9 cellular contexts compared by ENCODE assay signal in the genomic region with DNA sequence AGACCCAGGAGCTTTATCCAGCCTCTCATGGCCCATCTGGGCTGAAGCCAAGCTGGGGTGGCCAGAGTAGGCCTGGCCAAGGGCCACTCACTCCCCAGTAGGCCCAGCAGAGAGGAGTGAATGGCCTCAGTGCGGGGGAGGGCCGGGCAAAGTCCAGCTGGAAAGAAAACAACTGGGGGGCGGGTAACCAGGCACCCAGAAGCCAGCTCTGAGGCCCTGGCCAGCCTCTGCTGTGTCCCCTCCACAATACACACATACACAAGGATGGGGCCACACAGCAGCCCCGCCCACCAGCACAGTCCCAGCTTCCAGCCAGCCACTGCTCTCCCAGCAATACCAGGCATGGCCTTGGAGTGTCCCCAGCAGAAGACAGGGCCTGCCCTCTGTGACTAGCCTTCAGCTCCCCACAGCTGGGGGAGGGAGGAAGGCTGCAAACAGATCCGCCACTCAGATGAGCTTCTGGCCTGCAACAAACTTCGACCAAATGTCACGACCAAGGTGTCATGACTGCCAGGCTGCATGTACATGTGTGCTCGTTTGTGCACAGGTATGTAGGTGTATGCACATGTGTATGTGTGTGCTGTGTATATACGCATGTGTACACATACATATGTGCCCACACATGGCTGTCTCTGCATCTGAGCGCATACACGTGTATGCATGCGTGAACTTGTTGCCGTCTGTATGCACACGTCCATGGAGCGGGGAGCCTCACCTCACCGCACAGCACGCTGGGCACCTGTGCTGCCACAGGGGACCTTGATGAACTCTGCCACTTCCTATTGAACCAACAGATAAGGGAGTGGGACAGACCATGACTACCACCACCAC. TPM values are rescaled to one million over a fixed set of nuclear protein-coding genes. Genes with fewer than 3 reads are reported as not detected.
A peak's percentile ranks its signal among the peaks of the same experiment; 100 is the strongest.
DNase-seq lines count a peak whose midpoint lies in the region; ATAC-seq and TF ChIP-seq lines count a peak whose summit lies in the region.
"Had no signal": no experiment of that assay in that cellular context is flagged by ENCODE, and none has a peak within 500 bp of the region (broad histone marks: within the 10 kb centered on the region; RNA-seq: fewer than 3 reads in every experiment).

No MANE protein-coding gene starts in this region.

- TF ChIP-seq CTCF in WTC11 (IDR thresholded peaks at IDR 0.05) = no peak

- no peaks in the 10 kb centered on the region for H3K27me3 Mint-ChIP-seq in T-helper 2 cell treated with Interferon-gamma antibody and Interleukin-4, amounts not matched to agents 5 μg/mL and 100 μg/mL, for 36 hours (ENCODE audit: low read depth)
- H3K27me3 Mint-ChIP-seq in WTC11 (ENCODE audit: low read depth) = no peaks in the 10 kb centered on the region

- H3K4me1 Mint-ChIP-seq in T-helper 2 cell treated with Interferon-gamma antibody and Interleukin-4, amounts not matched to agents 5 μg/mL and 100 μg/mL, for 36 hours (ENCODE audit: low read depth) = peaks cover 26% of the 10 kb centered on the region
- H3K4me1 Mint-ChIP-seq in WTC11 = peaks cover 60% of the 10 kb centered on the region

- ATAC-seq in WTC11 (peak; percentile 11), HG03432 (IDR thresholded peaks at IDR 0.05; ENCODE audit: unreplicated experiment) (no peak)

- no peaks in the 10 kb centered on the region for H3K27me3 ChIP-seq in iPS-20b (ENCODE audit: insufficient read depth, low read length)

- no peaks in the 10 kb centered on the region for H3K9me3 ChIP-seq in iPS-20b (ENCODE audit: insufficient read depth, low read depth, low read length)

- H3K9me3 Mint-ChIP-seq in T-helper 2 cell treated with Interferon-gamma antibody and Interleukin-4, amounts not matched to agents 5 μg/mL and 100 μg/mL, for 36 hours = no peaks in the 10 kb centered on the region
- no peaks in the 10 kb centered on the region for H3K9me3 Mint-ChIP-seq in WTC11

- peak overlapping the region; percentile 7 for H3K4me3 Mint-ChIP-seq in T-helper 2 cell treated with Interferon-gamma antibody and Interleukin-4, amounts not matched to agents 5 μg/mL and 100 μg/mL, for 36 hours
- H3K4me3 Mint-ChIP-seq in WTC11 = peak overlapping the region; percentile 18

- peaks cover 32% of the 10 kb centered on the region for H3K4me1 ChIP-seq in iPS-20b (ENCODE audit: insufficient read depth, low read length)

- H3K4me3 ChIP-seq in iPS-20b (ENCODE audit: low read length) = peak overlapping the region; percentile 31

- DNase-seq in T-helper 2 cell treated with Interferon-gamma antibody and Interleukin-4, amounts not matched to agents 5 μg/mL and 100 μg/mL, for 36 hours (ENCODE audit: low spot score) = no peak
- DNase-seq in T-helper 2 cell = no peak
- DNase-seq in WTC11 (ENCODE audit: low spot score) = peak; percentile 45
- peak; percentile 92 for DNase-seq in superior temporal gyrus (ENCODE audit: extremely low spot score)
- DNase-seq in SIG-M5 treated with dmso at 0.1 percent for 504 hours (lab: John Stamatoyannopoulos, UW; ENCODE audit: unreplicated experiment) = no peak
- no peak for DNase-seq in NCI-H1694 treated with DMSO at 0.1 percent for 48 hours (lab: John Stamatoyannopoulos, UW)
- DNase-seq: stimulated activated CD4-positive, alpha-beta T cell treated with anti-CD3 and anti-CD28 coated beads, Interleukin-1b, Interleukin-23, amount 100 ng/mL, for 48 hours had no signal

- H3K9ac ChIP-seq in iPS-20b (ENCODE audit: low read depth, low read length) = no peak overlapping the region; the same call in 1 of the 2 replicates

- CTCF ChIA-PET in WTC11 (lab: Charles Lee) = interaction anchor here (0.7 to 2.8 kb wide), 16 partner anchors 8 to 276 kb away, joined by 3 to 16 read pairs (median 4); no protein-coding TSS in a partner anchor

- peaks cover 44% of the 10 kb centered on the region for H3K36me3 ChIP-seq in iPS-20b (ENCODE audit: insufficient read depth, low read depth, low read length)

- H3K27ac Mint-ChIP-seq in T-helper 2 cell treated with Interferon-gamma antibody and Interleukin-4, amounts not matched to agents 5 μg/mL and 100 μg/mL, for 36 hours = peak overlapping the region; percentile 28
- peak overlapping the region; percentile 59 for H3K27ac Mint-ChIP-seq in WTC11

- H3K36me3 Mint-ChIP-seq in T-helper 2 cell treated with Interferon-gamma antibody and Interleukin-4, amounts not matched to agents 5 μg/mL and 100 μg/mL, for 36 hours (ENCODE audit: low read depth) = peaks cover 28% of the 10 kb centered on the region
- peaks cover 9% of the 10 kb centered on the region for H3K36me3 Mint-ChIP-seq in WTC11

- no peak overlapping the region for H3K27ac ChIP-seq in iPS-20b (ENCODE audit: low read length)

- POLR2A ChIA-PET in WTC11 (lab: Charles Lee) = interaction anchor here (0.5 to 1.3 kb wide), 4 partner anchors 12 to 228 kb away, joined by 3 to 5 read pairs (median 4); a partner anchor contains a TSS

TF ChIP-seq in WTC11, 78 proteins besides CTCF, POLR2A, EP300 and RAD21:
- no peak for TF ChIP-seq OVOL2 (CRISPR knock-in tag; IDR thresholded peaks at IDR 0.05; ENCODE audit: borderline replicate concordance)
- TF ChIP-seq, protein P1, sequence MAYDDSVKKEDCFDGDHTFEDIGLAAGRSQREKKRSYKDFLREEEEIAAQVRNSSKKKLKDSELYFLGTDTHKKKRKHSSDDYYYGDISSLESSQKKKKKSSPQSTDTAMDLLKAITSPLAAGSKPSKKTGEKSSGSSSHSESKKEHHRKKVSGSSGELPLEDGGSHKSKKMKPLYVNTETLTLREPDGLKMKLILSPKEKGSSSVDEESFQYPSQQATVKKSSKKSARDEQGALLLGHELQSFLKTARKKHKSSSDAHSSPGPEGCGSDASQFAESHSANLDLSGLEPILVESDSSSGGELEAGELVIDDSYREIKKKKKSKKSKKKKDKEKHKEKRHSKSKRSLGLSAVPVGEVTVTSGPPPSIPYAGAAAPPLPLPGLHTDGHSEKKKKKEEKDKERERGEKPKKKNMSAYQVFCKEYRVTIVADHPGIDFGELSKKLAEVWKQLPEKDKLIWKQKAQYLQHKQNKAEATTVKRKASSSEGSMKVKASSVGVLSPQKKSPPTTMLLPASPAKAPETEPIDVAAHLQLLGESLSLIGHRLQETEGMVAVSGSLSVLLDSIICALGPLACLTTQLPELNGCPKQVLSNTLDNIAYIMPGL (CRISPR knock-in tag; IDR thresholded peaks at IDR 0.05) = no peak
- TF ChIP-seq ZNF219 (CRISPR knock-in tag; IDR thresholded peaks at IDR 0.05; ENCODE audit: borderline replicate concordance) = no peak
- TF ChIP-seq, protein P2, sequence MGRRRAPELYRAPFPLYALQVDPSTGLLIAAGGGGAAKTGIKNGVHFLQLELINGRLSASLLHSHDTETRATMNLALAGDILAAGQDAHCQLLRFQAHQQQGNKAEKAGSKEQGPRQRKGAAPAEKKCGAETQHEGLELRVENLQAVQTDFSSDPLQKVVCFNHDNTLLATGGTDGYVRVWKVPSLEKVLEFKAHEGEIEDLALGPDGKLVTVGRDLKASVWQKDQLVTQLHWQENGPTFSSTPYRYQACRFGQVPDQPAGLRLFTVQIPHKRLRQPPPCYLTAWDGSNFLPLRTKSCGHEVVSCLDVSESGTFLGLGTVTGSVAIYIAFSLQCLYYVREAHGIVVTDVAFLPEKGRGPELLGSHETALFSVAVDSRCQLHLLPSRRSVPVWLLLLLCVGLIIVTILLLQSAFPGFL (CRISPR knock-in tag; IDR thresholded peaks at IDR 0.05; ENCODE audit: borderline replicate concordance) = no peak
- TF ChIP-seq TCF7 (CRISPR knock-in tag; IDR thresholded peaks at IDR 0.05; ENCODE audit: low read depth) = no peak
- no peak for TF ChIP-seq ZNF396 (CRISPR knock-in tag; IDR thresholded peaks at IDR 0.05; ENCODE audit: borderline replicate concordance)
- peak; percentile 81 for TF ChIP-seq GABPB1 (CRISPR knock-in tag; IDR thresholded peaks at IDR 0.05)
TF ChIP-seq in WTC11: peak in this region for 1.

RNA-seq across cellular contexts. Expression of a gene that starts 5.0 kb away (rescaled TPM):
- 260 to 271 TPM (median 261 TPM) in 3 replicates for total RNA-seq in WTC11 (2021)

RNA-seq across cellular contexts. Expression of a gene that starts 18.3 kb away (rescaled TPM):
- total RNA-seq in WTC11 (2021) = not detected in 3 replicates

Comparison
In these comparisons a context has a peak if more than half of its experiments do, and no peak if none do; other contexts are left out.
1. DNase-seq: peak in WTC11 (single experiment) and superior temporal gyrus (single experiment); none in T-helper 2 cell treated with Interferon-gamma antibody and Interleukin-4, amounts not matched to agents 5 μg/mL and 100 μg/mL, for 36 hours (single experiment), T-helper 2 cell (0 of 5), SIG-M5 treated with dmso at 0.1 percent for 504 hours (single experiment) and NCI-H1694 treated with DMSO at 0.1 percent for 48 hours (single experiment).